15 cellular contexts compared by ENCODE assay signal in the genomic region with DNA sequence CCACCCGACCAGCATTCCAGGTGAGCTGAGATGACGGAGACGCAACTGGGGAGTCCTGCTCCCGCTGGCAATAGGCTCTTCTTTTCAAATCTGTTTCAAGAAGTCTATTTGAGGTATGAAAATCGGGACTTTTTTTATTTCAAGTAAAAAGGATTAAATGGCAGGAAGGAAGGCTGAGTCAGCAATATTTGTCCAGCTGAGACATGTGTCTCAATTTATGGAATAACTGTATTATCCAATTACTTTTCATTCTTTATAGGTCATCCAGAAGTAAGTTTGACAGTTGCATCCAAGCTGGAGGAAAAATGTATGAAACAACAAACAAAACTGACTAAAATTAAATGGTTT.
A peak's percentile ranks its signal among the peaks of the same experiment; 100 is the strongest.
DNase-seq lines count a peak whose midpoint lies in the region; ATAC-seq and TF ChIP-seq lines count a peak whose summit lies in the region.
"Had no signal": no experiment of that assay in that cellular context is flagged by ENCODE, and none has a peak within 500 bp of the region (broad histone marks: within the 10 kb centered on the region; RNA-seq: fewer than 3 reads in every experiment).

No MANE protein-coding gene starts in this region.

- H3K9ac ChIP-seq in IMR-90 (ENCODE audit: low read depth, low read length): no peak overlapping the region
- H3K9ac ChIP-seq in liver (ENCODE audit: low read depth in 1 of 2, low read length in 2 of 2): no peak overlapping the region
- H3K9ac ChIP-seq: BLaER1 had no signal

- H3K36me3 ChIP-seq in IMR-90 (ENCODE audit: control insufficient read depth, insufficient read depth, low read length) (no peaks in the 10 kb centered on the region), liver (ENCODE audit: control insufficient read depth in 4 of 4, insufficient read depth in 3 of 4, low read depth in 1 of 4, low read length in 3 of 4) (no peaks in the 10 kb centered on the region), spleen (no peaks in the 10 kb centered on the region)
- H3K36me3 ChIP-seq: BLaER1, stomach had no signal

- 0 out of 2 replicates have a peak overlapping the region, but pooled peaks have one; percentile 66 for H3K56ac ChIP-seq in IMR-90 (ENCODE audit: extremely low read depth, insufficient read depth, low read length)

- peak overlapping the region; percentile 76 for H4K91ac ChIP-seq in IMR-90 (ENCODE audit: insufficient read depth, low read depth, low read length)

- BruUV-seq in IMR-90 (replicated peaks; lab: Mats Ljungman, UMichigan): no TSS peak

- POLR2A ChIA-PET in IMR-90 (lab: Charles Lee; ENCODE audit: unreplicated experiment): no interaction called here

- no peaks in the 10 kb centered on the region for H3K79me1 ChIP-seq in IMR-90 (ENCODE audit: low read depth in 1 of 2, low read length in 2 of 2)

- TF ChIP-seq POLR2A in IMR-90 (IDR thresholded peaks at IDR 0.05; ENCODE audit: low read depth, low read length) (no peak), spleen (IDR thresholded peaks at IDR 0.05) (no peak)

- peak overlapping the region; percentile 20; the same call in 1 of the 2 replicates for H3K4me2 ChIP-seq in IMR-90 (ENCODE audit: low read depth, low read length)
- H3K4me2 ChIP-seq: BLaER1 had no signal

- H3K4me3 ChIP-seq in IMR-90 (ENCODE audit: insufficient read depth, low read depth, low read length) (no peak overlapping the region), liver (ENCODE audit: low read depth in 1 of 3, low read length in 3 of 3) (no peak overlapping the region), spleen (no peak overlapping the region)
- H3K4me3 ChIP-seq: BLaER1, stomach had no signal

- H4K20me1 ChIP-seq in IMR-90 (ENCODE audit: insufficient read depth, low read length): no peaks in the 10 kb centered on the region
- H4K20me1 ChIP-seq: BLaER1 had no signal

- peaks cover 3% of the 10 kb centered on the region for H3K4me1 ChIP-seq in IMR-90 (ENCODE audit: control insufficient read depth, insufficient read depth, low read length)
- no peaks in the 10 kb centered on the region for H3K4me1 ChIP-seq in liver (ENCODE audit: control insufficient read depth in 4 of 4, insufficient read depth in 4 of 4, low read length in 3 of 4)
- no peaks in the 10 kb centered on the region for H3K4me1 ChIP-seq in spleen
- H3K4me1 ChIP-seq: stomach had no signal

- peak overlapping the region; percentile 79 for H2BK120ac ChIP-seq in IMR-90 (ENCODE audit: low read depth, low read length)

- CTCF ChIA-PET in IMR-90 (lab: Yijun Ruan, JAX): interaction anchor here (0.6 kb wide), 1 partner anchor 681 kb away, joined by 3 read pairs; no protein-coding TSS in a partner anchor

- TF ChIP-seq CTCF in IMR-90 (conservative IDR thresholded peaks at IDR 0.05; ENCODE audit: low read depth, low read length) (no peak), chondrocyte (IDR thresholded peaks at IDR 0.05) (no peak), liver (IDR thresholded peaks at IDR 0.05; ENCODE audit: low read depth, low read length, missing input control) (no peak), spleen (IDR thresholded peaks at IDR 0.05 in 8 of 11, conservative IDR thresholded peaks at IDR 0.05 in 3 of 11) (no peak)

- WGBS in IMR-90 (ENCODE audit: extremely low coverage in 2 of 2, insufficient read length in 1 of 2), 2 experiments: 50% methylated on average over 3 of the region's 5 CpGs; no CpG with 5 or more reads in 1 of the 2 experiments
- 60% methylated on average over 5 of the region's 5 CpGs for WGBS in liver
- WGBS in spleen, 5 donors: 52 to 80% (median 62%) methylated on average over 5 of the region's 5 CpGs

- peak overlapping the region; percentile 97 for H3K23ac ChIP-seq in IMR-90 (ENCODE audit: low read depth, low read length)

- dilution Hi-C loops in IMR-90 (cut with HindIII; ENCODE audit: low sequenced_read_pairs, unreplicated experiment): no loop called here

- H3K4ac ChIP-seq in IMR-90 (ENCODE audit: low read depth, low read length): peak overlapping the region; percentile 73

- H2BK15ac ChIP-seq in IMR-90 (ENCODE audit: low read depth, low read length): peak overlapping the region; percentile 98; the same call in 2 of the 3 replicates

- no peaks in the 10 kb centered on the region for H3K36me3 Mint-ChIP-seq in chondrocyte (ENCODE audit: low read depth)
- H3K36me3 Mint-ChIP-seq: activated naive CD8-positive, alpha-beta T cell treated with anti-CD3 and anti-CD28 coated beads for 36 hours had no signal

- peak overlapping the region; percentile 73 for H2BK5ac ChIP-seq in IMR-90 (ENCODE audit: low read depth, low read length, poor library complexity, severe bottlenecking)

- peak overlapping the region; percentile 82 for H3K27ac Mint-ChIP-seq in chondrocyte (ENCODE audit: unreplicated experiment)
- H3K27ac Mint-ChIP-seq: activated naive CD8-positive, alpha-beta T cell treated with anti-CD3 and anti-CD28 coated beads for 36 hours had no signal

- H3K27me3 ChIP-seq in IMR-90 (ENCODE audit: control insufficient read depth, insufficient read depth, low read length) (no peaks in the 10 kb centered on the region), liver (ENCODE audit: control insufficient read depth in 4 of 4, insufficient read depth in 4 of 4, low read length in 3 of 4) (peaks cover 0 to 4% (median 1%) of the 10 kb centered on the region in 4 donors), spleen (replicated peaks in 1 of 7) (no peaks in the 10 kb centered on the region)
- H3K27me3 ChIP-seq: BLaER1, stomach had no signal

- peak overlapping the region; percentile 41 for H4K5ac ChIP-seq in IMR-90 (ENCODE audit: low read depth, low read length)

- DNase-seq in IMR-90: no peak
- DNase-seq in chondrocyte (ENCODE audit: low spot score): no peak
- no peak for DNase-seq in spleen
- no peak for DNase-seq in dedifferentiated amniotic fluid mesenchymal stem cell (ENCODE audit: extremely low spot score)
- no peak for DNase-seq in NCI-H526 treated with DMSO at 0.1 percent for 48 hours (lab: John Stamatoyannopoulos, UW)
- DNase-seq: activated CD4-positive, alpha-beta T cell treated with anti-CD3 and anti-CD28 coated beads, Interleukin-2, amount 50 U/mL, for 1 hour; activated naive CD8-positive, alpha-beta T cell treated with anti-CD3 and anti-CD28 coated beads for 36 hours; activated T-cell treated with anti-CD3 and anti-CD28 coated beads, Interleukin-2, amount 50 U/mL, for 48 hours; central memory CD4-positive, alpha-beta T cell; islet precursor cell; NCI-H146; stomach had no signal

- H3K9me1 ChIP-seq in IMR-90 (ENCODE audit: insufficient read depth, low read length): 0 out of 2 replicates have a peak, but pooled peaks cover 6% of the 10 kb centered on the region

- H3K9me3 ChIP-seq in IMR-90 (ENCODE audit: control insufficient read depth, insufficient read depth, low read length) (no peaks in the 10 kb centered on the region), liver (ENCODE audit: control insufficient read depth in 4 of 4, low read length in 3 of 4) (no peaks in the 10 kb centered on the region), spleen (peaks cover 0 to 6% (median 0%) of the 10 kb centered on the region in 8 donors)
- H3K9me3 ChIP-seq: BLaER1, stomach had no signal

- TF ChIP-seq RAD21 in IMR-90 (IDR thresholded peaks at IDR 0.05; ENCODE audit: low read length) (no peak), liver (IDR thresholded peaks at IDR 0.05) (no peak)

- H3K27ac ChIP-seq in IMR-90 (ENCODE audit: insufficient read depth, low read length) (peak overlapping the region; percentile 74), liver (ENCODE audit: low read depth in 1 of 2, low read length in 2 of 2) (peak overlapping the region; percentile 15 to 66), spleen (peak overlapping the region in 7 of 8 donors; percentile 36 to 74 (median 49))
- H3K27ac ChIP-seq: BLaER1 had no signal

- H3K14ac ChIP-seq in IMR-90 (replicated peaks; ENCODE audit: low read depth, low read length): peak overlapping the region; percentile 39

- peak overlapping the region; percentile 51 for H3K4me3 Mint-ChIP-seq in chondrocyte (ENCODE audit: unreplicated experiment)
- H3K4me3 Mint-ChIP-seq: activated naive CD8-positive, alpha-beta T cell treated with anti-CD3 and anti-CD28 coated beads for 36 hours had no signal

- in situ Hi-C loops in IMR-90 (cut with MboI; ENCODE audit: low sequenced_read_pairs): no loop called here

- H3K27me3 Mint-ChIP-seq in chondrocyte (ENCODE audit: low read depth): no peaks in the 10 kb centered on the region

- H2AK5ac ChIP-seq in IMR-90 (ENCODE audit: low read depth, low read length): peak overlapping the region; percentile 97

- peak overlapping the region; percentile 34 for H3K18ac ChIP-seq in IMR-90 (ENCODE audit: low read depth, low read length)

- peak overlapping the region; percentile 62 to 95 for H4K8ac ChIP-seq in IMR-90 (ENCODE audit: low read depth in 2 of 2, low read length in 2 of 2)

- no peak for ATAC-seq in IMR-90 (ENCODE audit: low read depth)
- ATAC-seq in GM19328 (IDR thresholded peaks at IDR 0.05; ENCODE audit: unreplicated experiment): no peak

- H2BK20ac ChIP-seq in IMR-90 (ENCODE audit: low read depth, low read length): peak overlapping the region; percentile 97

- H3K4me1 Mint-ChIP-seq in chondrocyte (ENCODE audit: low read depth): peaks cover 41% of the 10 kb centered on the region
- H3K4me1 Mint-ChIP-seq: activated naive CD8-positive, alpha-beta T cell treated with anti-CD3 and anti-CD28 coated beads for 36 hours had no signal

- intact Hi-C loops in IMR-90 (cut with micrococcal nuclease) (loop anchor here (2.0 to 10.0 kb wide), 2 partner anchors 219 to 285 kb away; no protein-coding TSS in a partner anchor), spleen (cut with DNase I; ENCODE audit: low total_unique reads) (no loop called here)

- peak overlapping the region; percentile 15 for H2AK9ac ChIP-seq in IMR-90 (replicated peaks; ENCODE audit: low read depth, low read length, poor library complexity)

- H2AFZ ChIP-seq in IMR-90 (replicated peaks; ENCODE audit: low read length, poor library complexity): peak overlapping the region; percentile 84

- no peaks in the 10 kb centered on the region for H3K9me3 Mint-ChIP-seq in chondrocyte (ENCODE audit: low read depth)
- H3K9me3 Mint-ChIP-seq: activated naive CD8-positive, alpha-beta T cell treated with anti-CD3 and anti-CD28 coated beads for 36 hours had no signal

TF ChIP-seq in IMR-90, 13 proteins besides CTCF, POLR2A, EP300 and RAD21:
- peak; percentile 100 for TF ChIP-seq MAFK (IDR thresholded peaks at IDR 0.05; ENCODE audit: low read depth, low read length)
- TF ChIP-seq SMC3 (IDR thresholded peaks at IDR 0.05; ENCODE audit: low read depth, low read length): no peak

TF ChIP-seq in liver, 16 proteins besides CTCF, POLR2A, EP300 and RAD21 (continues in another document):
- no peak for TF ChIP-seq GABPA (IDR thresholded peaks at IDR 0.05 in 1 of 2, conservative IDR thresholded peaks at IDR 0.05 in 1 of 2)
